ENCODE assay signal across 10 cellular contexts in the genomic region with DNA sequence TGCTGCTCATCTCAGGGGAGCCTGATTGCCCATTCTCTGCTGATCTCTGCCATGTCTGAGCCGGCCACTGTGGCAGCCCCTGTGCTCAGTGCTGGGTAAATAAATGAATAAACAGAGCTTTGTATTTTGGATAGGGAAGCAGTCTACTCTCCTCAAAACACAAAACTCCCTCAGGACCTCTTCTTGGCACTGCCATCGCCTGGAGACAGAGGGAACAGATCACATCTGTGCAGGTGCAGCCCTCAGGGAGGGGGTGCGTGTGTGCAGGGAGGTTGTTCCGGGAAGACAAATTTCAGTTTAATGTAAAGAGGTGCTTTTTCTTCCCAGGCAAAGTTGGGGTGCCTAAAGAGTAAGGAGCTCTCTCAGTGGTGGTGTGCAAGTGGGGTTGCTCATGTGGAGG. TPM values are rescaled to one million over a fixed set of nuclear protein-coding genes. Genes with fewer than 3 reads are reported as not detected.
A peak's percentile ranks its signal among the peaks of the same experiment; 100 is the strongest.
DNase-seq lines count a peak whose midpoint lies in the region; ATAC-seq, FAIRE-seq and TF ChIP-seq lines count a peak whose summit lies in the region.
"Had no signal": no experiment of that assay in that cellular context is flagged by ENCODE, and none has a peak within 500 bp of the region (broad histone marks: within the 10 kb centered on the region; RNA-seq: fewer than 3 reads in every experiment).

No MANE protein-coding gene starts in this region.

- no peaks in the 10 kb centered on the region for H3K79me2 ChIP-seq in endothelial cell of umbilical vein (ENCODE audit: control insufficient read depth, insufficient read depth, low read length)

- H3K9me1 ChIP-seq in endothelial cell of umbilical vein (replicated peaks; ENCODE audit: control insufficient read depth, extremely low read depth, insufficient read depth, low read length): no peaks in the 10 kb centered on the region

- DNase-seq in T-helper 1 cell: no peak
- DNase-seq in NCI-H345 (lab: John Stamatoyannopoulos, UW): peak; percentile 77
- DNase-seq in endothelial cell of umbilical vein (ENCODE audit: low read depth, low spot score): no peak
- no peak for DNase-seq in stimulated activated effector memory CD8-positive, alpha-beta T cell treated with anti-CD3 and anti-CD28 coated beads, Interleukin-12 subunit alpha, Interleukin-12 subunit beta, amount 100 ng/mL, for 72 hours (ENCODE audit: low spot score in 2 of 2)
- no peak for DNase-seq in small intestine

- dilution Hi-C loops in endothelial cell of umbilical vein (cut with MboI; ENCODE audit: extremely low pct_ligation_motif_present, low sequenced_read_pairs): no loop called here

- H3K27me3 ChIP-seq in endothelial cell of umbilical vein (ENCODE audit: control insufficient read depth in 2 of 2, insufficient read depth in 2 of 2, low read length in 2 of 2): no peaks in the 10 kb centered on the region
- H3K27me3 ChIP-seq in small intestine (ENCODE audit: control insufficient read depth in 2 of 2, insufficient read depth in 2 of 2, low read length in 2 of 2): no peaks in the 10 kb centered on the region

- peaks cover 32% of the 10 kb centered on the region for H3K4me1 ChIP-seq in endothelial cell of umbilical vein (ENCODE audit: control insufficient read depth, extremely low read depth, insufficient read depth, low read length)
- no peaks in the 10 kb centered on the region for H3K4me1 ChIP-seq in small intestine (ENCODE audit: control insufficient read depth in 2 of 2, insufficient read depth in 1 of 2, low read depth in 1 of 2, low read length in 1 of 2)

- H3K27ac ChIP-seq in endothelial cell of umbilical vein (ENCODE audit: insufficient read depth, low read depth, low read length) (no peak overlapping the region), small intestine (ENCODE audit: low read depth in 1 of 2, low read length in 1 of 2) (no peak overlapping the region)

- CTCF ChIA-PET in endothelial cell of umbilical vein (lab: Charles Lee): interaction anchor here (1.0 to 8.4 kb wide), 8 partner anchors 10 to 123 kb away, joined by 3 to 73 read pairs (median 8); a partner anchor contains a TSS

- H3K36me3 ChIP-seq in endothelial cell of umbilical vein (ENCODE audit: control insufficient read depth in 2 of 2, extremely low read depth in 1 of 2, insufficient read depth in 2 of 2, low read length in 2 of 2): peaks cover 0 to 6% of the 10 kb centered on the region in 2 experiments
- peaks cover 0 to 3% of the 10 kb centered on the region in 2 donors for H3K36me3 ChIP-seq in small intestine (ENCODE audit: control insufficient read depth in 2 of 2, insufficient read depth in 2 of 2, low read length in 2 of 2)

- H3K27me3 Mint-ChIP-seq in T-helper 1 cell treated with Interleukin-12 subunit alpha and Interleukin-12 subunit beta and Interleukin-4 antibody, amounts not matched to agents 30 μg/mL and 1 μg/mL, for 36 hours (ENCODE audit: low read depth): no peaks in the 10 kb centered on the region

- no peak overlapping the region for H3K4me2 ChIP-seq in endothelial cell of umbilical vein (ENCODE audit: insufficient read depth, low read length)

- POLR2A ChIA-PET in endothelial cell of umbilical vein (lab: Charles Lee): interaction anchor here (2.6 kb wide), 1 partner anchor 11 kb away, joined by 9 read pairs; no protein-coding TSS in a partner anchor

- H3K4me3 ChIP-seq in endothelial cell of umbilical vein (replicated peaks in 1 of 3; ENCODE audit: insufficient read depth in 1 of 3, low read depth in 1 of 3, low read length in 3 of 3) (no peak overlapping the region), small intestine (ENCODE audit: low read depth in 1 of 2, low read length in 2 of 2) (no peak overlapping the region)

- no peak for TF ChIP-seq POLR2A in endothelial cell of umbilical vein (IDR thresholded peaks at IDR 0.05; ENCODE audit: low read depth, low read length)

- WGBS in small intestine, 3 donors: 21 to 51% (median 36%) methylated on average over 4 of the region's 4 CpGs

- no peak overlapping the region for H3K27ac Mint-ChIP-seq in T-helper 1 cell treated with Interleukin-12 subunit alpha and Interleukin-12 subunit beta and Interleukin-4 antibody, amounts not matched to agents 30 μg/mL and 1 μg/mL, for 36 hours
- H3K27ac Mint-ChIP-seq in stimulated activated effector memory CD8-positive, alpha-beta T cell treated with anti-CD3 and anti-CD28 coated beads, Interleukin-12 subunit alpha, Interleukin-12 subunit beta, amount 100 ng/mL, for 72 hours: no peak overlapping the region

- TSS peak; percentile 5 for BruUV-seq in endothelial cell of umbilical vein (replicated peaks; lab: Mats Ljungman, UMichigan)

- peaks cover 3% of the 10 kb centered on the region for H3K4me1 Mint-ChIP-seq in T-helper 1 cell treated with Interleukin-12 subunit alpha and Interleukin-12 subunit beta and Interleukin-4 antibody, amounts not matched to agents 30 μg/mL and 1 μg/mL, for 36 hours (ENCODE audit: low read depth)
- peaks cover 15% of the 10 kb centered on the region for H3K4me1 Mint-ChIP-seq in stimulated activated effector memory CD8-positive, alpha-beta T cell treated with anti-CD3 and anti-CD28 coated beads, Interleukin-12 subunit alpha, Interleukin-12 subunit beta, amount 100 ng/mL, for 72 hours

- H3K9me3 Mint-ChIP-seq in T-helper 1 cell treated with Interleukin-12 subunit alpha and Interleukin-12 subunit beta and Interleukin-4 antibody, amounts not matched to agents 30 μg/mL and 1 μg/mL, for 36 hours: no peaks in the 10 kb centered on the region
- no peaks in the 10 kb centered on the region for H3K9me3 Mint-ChIP-seq in stimulated activated effector memory CD8-positive, alpha-beta T cell treated with anti-CD3 and anti-CD28 coated beads, Interleukin-12 subunit alpha, Interleukin-12 subunit beta, amount 100 ng/mL, for 72 hours

- intact Hi-C loops in endothelial cell of umbilical vein (cut with micrococcal nuclease): no loop called here

- no peak for ATAC-seq in stimulated activated effector memory CD8-positive, alpha-beta T cell treated with anti-CD3 and anti-CD28 coated beads, Interleukin-12 subunit alpha, Interleukin-12 subunit beta, amount 100 ng/mL, for 72 hours
- ATAC-seq in HG03442 (IDR thresholded peaks at IDR 0.05; ENCODE audit: unreplicated experiment) (no peak), HG03045 (IDR thresholded peaks at IDR 0.05; ENCODE audit: unreplicated experiment) (no peak)

- H3K9me3 ChIP-seq in endothelial cell of umbilical vein (replicated peaks; ENCODE audit: control insufficient read depth, insufficient read depth, low read length) (no peaks in the 10 kb centered on the region), small intestine (ENCODE audit: control insufficient read depth, low read depth) (no peaks in the 10 kb centered on the region)

- H2AFZ ChIP-seq in endothelial cell of umbilical vein (ENCODE audit: low read depth, low read length): no peak overlapping the region

- TF ChIP-seq CTCF in endothelial cell of umbilical vein (IDR thresholded peaks at IDR 0.05; ENCODE audit: extremely low read depth in 1 of 2, insufficient read depth in 1 of 2, low read depth in 1 of 2, low read length in 2 of 2): no peak

- H3K36me3 Mint-ChIP-seq in T-helper 1 cell treated with Interleukin-12 subunit alpha and Interleukin-12 subunit beta and Interleukin-4 antibody, amounts not matched to agents 30 μg/mL and 1 μg/mL, for 36 hours (ENCODE audit: low read depth): peaks cover 2% of the 10 kb centered on the region
- no peaks in the 10 kb centered on the region for H3K36me3 Mint-ChIP-seq in stimulated activated effector memory CD8-positive, alpha-beta T cell treated with anti-CD3 and anti-CD28 coated beads, Interleukin-12 subunit alpha, Interleukin-12 subunit beta, amount 100 ng/mL, for 72 hours

- no peak overlapping the region for H3K9ac ChIP-seq in endothelial cell of umbilical vein (replicated peaks; ENCODE audit: extremely low read depth, insufficient read depth, low read length)

- peak overlapping the region; percentile 81 for H3K4me3 Mint-ChIP-seq in T-helper 1 cell treated with Interleukin-12 subunit alpha and Interleukin-12 subunit beta and Interleukin-4 antibody, amounts not matched to agents 30 μg/mL and 1 μg/mL, for 36 hours
- H3K4me3 Mint-ChIP-seq in stimulated activated effector memory CD8-positive, alpha-beta T cell treated with anti-CD3 and anti-CD28 coated beads, Interleukin-12 subunit alpha, Interleukin-12 subunit beta, amount 100 ng/mL, for 72 hours: peak overlapping the region; percentile 83

- no peaks in the 10 kb centered on the region for H4K20me1 ChIP-seq in endothelial cell of umbilical vein (replicated peaks; ENCODE audit: control insufficient read depth, extremely low read depth, insufficient read depth, low read length)

- FAIRE-seq in endothelial cell of umbilical vein (lab: Jason Lieb, UNC) (no peak), small intestine (lab: Jason Lieb, UNC) (no peak)

RNA-seq across cellular contexts. Expression of a gene that starts 7.7 kb away (rescaled TPM):
- total RNA-seq in endothelial cell of umbilical vein: 2.0 and 5.6 TPM in 2 replicates
- polyA plus RNA-seq in endothelial cell of umbilical vein (2.1 and 2.3 TPM in 2 replicates), small intestine (1 to 10 TPM; 1.4 to 6.4 (median 2.7) TPM)
- 0.66 and 1.5 TPM in 2 replicates for polyA plus RNA-seq in endothelial cell of umbilical vein (2011; cell fraction: cytosol; rRNA removed)
- 0.71 and 0.80 TPM in 2 replicates for polyA plus RNA-seq in endothelial cell of umbilical vein (2011; cell fraction: nucleus; rRNA removed)
- 0.39 and 0.85 TPM in 2 replicates for polyA plus RNA-seq in endothelial cell of umbilical vein (2012)
- polyA minus RNA-seq in endothelial cell of umbilical vein: 0.36 and 1.8 TPM in 2 replicates
- not detected for polyA minus RNA-seq in endothelial cell of umbilical vein (2011; cell fraction: cytosol; rRNA and poly(A)+ RNA removed)
- polyA minus RNA-seq in endothelial cell of umbilical vein (2011; cell fraction: nucleus; rRNA and poly(A)+ RNA removed): not detected in 2 replicates

RNA-seq across cellular contexts. Expression of a gene that starts 11.7 kb away (rescaled TPM):
- not detected in 2 replicates for total RNA-seq in endothelial cell of umbilical vein
- 0.06 and 0.08 TPM in 2 replicates for polyA plus RNA-seq in endothelial cell of umbilical vein
- polyA plus RNA-seq in endothelial cell of umbilical vein (2011; cell fraction: cytosol; rRNA removed): 0.03 and 0.12 TPM in 2 replicates
- polyA plus RNA-seq in endothelial cell of umbilical vein (2011; cell fraction: nucleus; rRNA removed): not detected in 2 replicates
- polyA plus RNA-seq in endothelial cell of umbilical vein (2012): not detected in 2 replicates
- polyA minus RNA-seq in endothelial cell of umbilical vein: 0.36 TPM in 1 of 2 replicates, not detected in the other
- polyA minus RNA-seq in endothelial cell of umbilical vein (2011; cell fraction: cytosol; rRNA and poly(A)+ RNA removed): not detected
- polyA minus RNA-seq in endothelial cell of umbilical vein (2011; cell fraction: nucleus; rRNA and poly(A)+ RNA removed): not detected in 2 replicates
- 10 to 100 TPM in 1 of 3 donors, 1 to 10 TPM in 2; 3.1 to 14.1 (median 4.0) TPM for polyA plus RNA-seq in small intestine

RNA-seq across cellular contexts. Expression of a gene that starts 17.1 kb away (rescaled TPM):
- 186 and 203 TPM in 2 replicates for total RNA-seq in endothelial cell of umbilical vein
- polyA plus RNA-seq in endothelial cell of umbilical vein (301 and 331 TPM in 2 replicates), small intestine (100 to 1,000 TPM; 162 to 234 (median 175) TPM)
- 369 and 396 TPM in 2 replicates for polyA plus RNA-seq in endothelial cell of umbilical vein (2011; cell fraction: cytosol; rRNA removed)
- 106 and 109 TPM in 2 replicates for polyA plus RNA-seq in endothelial cell of umbilical vein (2011; cell fraction: nucleus; rRNA removed)
- polyA plus RNA-seq in endothelial cell of umbilical vein (2012): 244 and 245 TPM in 2 replicates
- polyA minus RNA-seq in endothelial cell of umbilical vein: 612 and 675 TPM in 2 replicates
- 141 TPM for polyA minus RNA-seq in endothelial cell of umbilical vein (2011; cell fraction: cytosol; rRNA and poly(A)+ RNA removed)
- polyA minus RNA-seq in endothelial cell of umbilical vein (2011; cell fraction: nucleus; rRNA and poly(A)+ RNA removed): 24.3 and 40.3 TPM in 2 replicates

RNA-seq across cellular contexts. Expression of a gene that starts 17.2 kb away (rescaled TPM):
- 15.7 and 20.7 TPM in 2 replicates for total RNA-seq in endothelial cell of umbilical vein
- polyA plus RNA-seq in endothelial cell of umbilical vein: 21.3 and 23.2 TPM in 2 replicates
- polyA plus RNA-seq in endothelial cell of umbilical vein (2011; cell fraction: cytosol; rRNA removed): 15.7 and 18.1 TPM in 2 replicates
- polyA plus RNA-seq in endothelial cell of umbilical vein (2011; cell fraction: nucleus; rRNA removed): 68.7 and 93.2 TPM in 2 replicates
- 12.0 and 14.8 TPM in 2 replicates for polyA plus RNA-seq in endothelial cell of umbilical vein (2012)
- polyA minus RNA-seq in endothelial cell of umbilical vein: 30.8 and 31.6 TPM in 2 replicates
- polyA minus RNA-seq in endothelial cell of umbilical vein (2011; cell fraction: cytosol; rRNA and poly(A)+ RNA removed): 5.2 TPM
- polyA minus RNA-seq in endothelial cell of umbilical vein (2011; cell fraction: nucleus; rRNA and poly(A)+ RNA removed): 34.2 and 37.8 TPM in 2 replicates
- polyA plus RNA-seq in small intestine: 10 to 100 TPM in 1 of 3 donors, 1 to 10 TPM in 2; 6.5 to 12.9 (median 8.1) TPM

RNA-seq across cellular contexts. Expression of a gene that starts 30.4 kb away (rescaled TPM):
- total RNA-seq in endothelial cell of umbilical vein: not detected in 2 replicates
- polyA plus RNA-seq in endothelial cell of umbilical vein: not detected in 2 replicates
- not detected in 2 replicates for polyA plus RNA-seq in endothelial cell of umbilical vein (2011; cell fraction: cytosol; rRNA removed)
- not detected in 2 replicates for polyA plus RNA-seq in endothelial cell of umbilical vein (2011; cell fraction: nucleus; rRNA removed)
- 0.12 TPM in 1 of 2 replicates, not detected in the other for polyA plus RNA-seq in endothelial cell of umbilical vein (2012)
- not detected in 2 replicates for polyA minus RNA-seq in endothelial cell of umbilical vein
- polyA minus RNA-seq in endothelial cell of umbilical vein (2011; cell fraction: cytosol; rRNA and poly(A)+ RNA removed): not detected
- polyA minus RNA-seq in endothelial cell of umbilical vein (2011; cell fraction: nucleus; rRNA and poly(A)+ RNA removed): 0.24 TPM in 1 of 2 replicates, not detected in the other
- polyA plus RNA-seq in small intestine: not detected
- total RNA-seq: epithelial cell of proximal tubule had no signal
- polyA plus RNA-seq: BJ had no signal
